In genomic region chr18:53457068-53457467, GRCh38 we compare ENCODE assay signal across 22 cellular contexts.
DNase-seq lines count a peak whose midpoint lies in the region; ATAC-seq and TF ChIP-seq lines count a peak whose summit lies in the region.
"Had no signal": no experiment of that assay in that cellular context is flagged by ENCODE, and none has a peak within 500 bp of the region (broad histone marks: within the 10 kb centered on the region; RNA-seq: fewer than 3 reads in every experiment).

No MANE protein-coding gene starts in this region.

- peaks cover 3% of the 10 kb centered on the region for H3K36me3 ChIP-seq in A673 (ENCODE audit: insufficient read depth, low read length, poor library complexity, severe bottlenecking)
- H3K36me3 ChIP-seq in upper lobe of left lung: no peaks in the 10 kb centered on the region
- H3K36me3 ChIP-seq: colonic mucosa, pancreas, sigmoid colon, tibial artery had no signal

- DNase-seq in A673 (ENCODE audit: low spot score) (peak; percentile 51), H4 (ENCODE audit: low spot score) (peak; percentile 21), astrocyte of the hippocampus (ENCODE audit: low read depth, low spot score) (peak; percentile 81), left kidney (ENCODE audit: low read depth, low spot score) (peak; percentile 3), SHP77 (lab: John Stamatoyannopoulos, UW) (no peak), upper lobe of left lung (no peak)
- DNase-seq in activated T-helper 2 cell treated with anti-CD3 and anti-CD28 coated beads, Interferon-gamma antibody, Interleukin-2, Interleukin-4, amounts not matched to agents 10 μg/mL and 5 μg/mL and 100 μg/mL, durations not matched to agents 14 hours and 24 hours and 36 hours (ENCODE audit: low spot score): no peak
- DNase-seq: activated T-cell treated with anti-CD3 and anti-CD28 coated beads, Interleukin-2, amount 50 U/mL, for 72 hours; CD4-positive, alpha-beta T cell; colonic mucosa; DMS53; islet precursor cell; mesendoderm; naive thymus-derived CD8-positive, alpha-beta T cell; NCI-H1436 treated with DMSO at 0.1 percent for 48 hours; pancreas; RPMI8226; sigmoid colon; tibial artery had no signal

- intact Hi-C loops in A673 (cut with micrococcal nuclease; ENCODE audit: unreplicated experiment): loop anchor here (2.0 kb wide), 1 partner anchor 20 kb away; no protein-coding TSS in a partner anchor
- intact Hi-C loops in activated T-helper 2 cell treated with anti-CD3 and anti-CD28 coated beads, Interferon-gamma antibody, Interleukin-2, Interleukin-4, amounts not matched to agents 10 μg/mL and 5 μg/mL and 100 μg/mL, durations not matched to agents 14 hours and 24 hours and 36 hours (cut with micrococcal nuclease): no loop called here

- no peak for ATAC-seq in GM19452 (IDR thresholded peaks at IDR 0.05; ENCODE audit: unreplicated experiment)
- ATAC-seq in upper lobe of left lung (ENCODE audit: low FRiP score in 2 of 2): no peak
- ATAC-seq: activated T-cell treated with anti-CD3 and anti-CD28 coated beads, Interleukin-2, amount 50 U/mL, for 72 hours; naive thymus-derived CD8-positive, alpha-beta T cell; pancreas had no signal

- no peaks in the 10 kb centered on the region for H3K4me1 Mint-ChIP-seq in activated T-helper 2 cell treated with anti-CD3 and anti-CD28 coated beads, Interferon-gamma antibody, Interleukin-2, Interleukin-4, amounts not matched to agents 10 μg/mL and 5 μg/mL and 100 μg/mL, durations not matched to agents 14 hours and 24 hours and 36 hours (ENCODE audit: low read depth)
- H3K4me1 Mint-ChIP-seq: activated naive CD4-positive, alpha-beta T cell treated with anti-CD3 and anti-CD28 coated beads, Interleukin-2, amount 50 U/mL, for 24 hours; IgD-negative memory B cell; naive thymus-derived CD8-positive, alpha-beta T cell had no signal

- no peak for TF ChIP-seq POLR2A in upper lobe of left lung (IDR thresholded peaks at IDR 0.05)

- H3K4me1 ChIP-seq in A673 (ENCODE audit: insufficient read depth, low read length, poor library complexity, severe bottlenecking): peaks cover 36% of the 10 kb centered on the region
- peaks cover 0 to 3% (median 0%) of the 10 kb centered on the region in 4 donors for H3K4me1 ChIP-seq in upper lobe of left lung
- H3K4me1 ChIP-seq: colonic mucosa, pancreas had no signal

- H3K4me3 Mint-ChIP-seq in activated T-helper 2 cell treated with anti-CD3 and anti-CD28 coated beads, Interferon-gamma antibody, Interleukin-2, Interleukin-4, amounts not matched to agents 10 μg/mL and 5 μg/mL and 100 μg/mL, durations not matched to agents 14 hours and 24 hours and 36 hours (ENCODE audit: low read depth): no peak overlapping the region
- H3K4me3 Mint-ChIP-seq: activated naive CD4-positive, alpha-beta T cell treated with anti-CD3 and anti-CD28 coated beads, Interleukin-2, amount 50 U/mL, for 24 hours; activated T-cell treated with anti-CD3 and anti-CD28 coated beads, Interleukin-2, amount 50 U/mL, for 72 hours; CD4-positive, alpha-beta T cell; IgD-negative memory B cell; naive thymus-derived CD8-positive, alpha-beta T cell had no signal

- no peak overlapping the region for H3K4me3 ChIP-seq in A673 (ENCODE audit: low read depth, low read length, poor library complexity, severe bottlenecking)
- H3K4me3 ChIP-seq in upper lobe of left lung: no peak overlapping the region
- H3K4me3 ChIP-seq: colonic mucosa, pancreas, sigmoid colon, tibial artery had no signal

- H3K27ac ChIP-seq in A673 (ENCODE audit: low read depth, low read length, poor library complexity, severe bottlenecking) (no peak overlapping the region), upper lobe of left lung (no peak overlapping the region)
- H3K27ac ChIP-seq: colonic mucosa, pancreas, sigmoid colon, tibial artery had no signal

- no peaks in the 10 kb centered on the region for H3K9me3 ChIP-seq in A673 (ENCODE audit: low read depth, low read length, poor library complexity, severe bottlenecking)
- peaks cover 0 to 1% (median 0%) of the 10 kb centered on the region in 4 donors for H3K9me3 ChIP-seq in upper lobe of left lung
- H3K9me3 ChIP-seq: colonic mucosa, pancreas, sigmoid colon, tibial artery had no signal

- H3K27me3 ChIP-seq in A673 (replicated peaks; ENCODE audit: insufficient read depth, low read depth, low read length, poor library complexity): no peaks in the 10 kb centered on the region
- H3K27me3 ChIP-seq in upper lobe of left lung: no peaks in the 10 kb centered on the region
- H3K27me3 ChIP-seq: colonic mucosa, pancreas, sigmoid colon, tibial artery had no signal

- CTCF ChIA-PET in A673 (lab: Charles Lee): no interaction called here

- 23 to 43% methylated on average over 1 of the region's 1 CpG for WGBS in upper lobe of left lung, 2 donors

- H3K9me3 Mint-ChIP-seq in activated T-helper 2 cell treated with anti-CD3 and anti-CD28 coated beads, Interferon-gamma antibody, Interleukin-2, Interleukin-4, amounts not matched to agents 10 μg/mL and 5 μg/mL and 100 μg/mL, durations not matched to agents 14 hours and 24 hours and 36 hours: no peaks in the 10 kb centered on the region
- H3K9me3 Mint-ChIP-seq: activated naive CD4-positive, alpha-beta T cell treated with anti-CD3 and anti-CD28 coated beads, Interleukin-2, amount 50 U/mL, for 24 hours; CD4-positive, alpha-beta T cell had no signal

- POLR2A ChIA-PET in A673 (lab: Charles Lee; ENCODE audit: low non-redundant PET): no interaction called here

- no peaks in the 10 kb centered on the region for H3K27me3 Mint-ChIP-seq in activated T-helper 2 cell treated with anti-CD3 and anti-CD28 coated beads, Interferon-gamma antibody, Interleukin-2, Interleukin-4, amounts not matched to agents 10 μg/mL and 5 μg/mL and 100 μg/mL, durations not matched to agents 14 hours and 24 hours and 36 hours (ENCODE audit: low read depth)
- H3K27me3 Mint-ChIP-seq: activated naive CD4-positive, alpha-beta T cell treated with anti-CD3 and anti-CD28 coated beads, Interleukin-2, amount 50 U/mL, for 24 hours; CD4-positive, alpha-beta T cell; IgD-negative memory B cell; naive thymus-derived CD8-positive, alpha-beta T cell had no signal

- no peak for TF ChIP-seq EP300 in upper lobe of left lung (IDR thresholded peaks at IDR 0.05)

- TF ChIP-seq CTCF in A673 (conservative IDR thresholded peaks at IDR 0.05; ENCODE audit: low read depth, low read length) (no peak), upper lobe of left lung (IDR thresholded peaks at IDR 0.05) (no peak)

- BruUV-seq in A673 (replicated peaks; lab: Mats Ljungman, UMichigan): no TSS peak

- H3K36me3 Mint-ChIP-seq in activated T-helper 2 cell treated with anti-CD3 and anti-CD28 coated beads, Interferon-gamma antibody, Interleukin-2, Interleukin-4, amounts not matched to agents 10 μg/mL and 5 μg/mL and 100 μg/mL, durations not matched to agents 14 hours and 24 hours and 36 hours (ENCODE audit: low read depth): no peaks in the 10 kb centered on the region
- H3K36me3 Mint-ChIP-seq: activated naive CD4-positive, alpha-beta T cell treated with anti-CD3 and anti-CD28 coated beads, Interleukin-2, amount 50 U/mL, for 24 hours; IgD-negative memory B cell; naive thymus-derived CD8-positive, alpha-beta T cell had no signal

- H3K27ac Mint-ChIP-seq in activated T-helper 2 cell treated with anti-CD3 and anti-CD28 coated beads, Interferon-gamma antibody, Interleukin-2, Interleukin-4, amounts not matched to agents 10 μg/mL and 5 μg/mL and 100 μg/mL, durations not matched to agents 14 hours and 24 hours and 36 hours: no peak overlapping the region
- H3K27ac Mint-ChIP-seq: activated naive CD4-positive, alpha-beta T cell treated with anti-CD3 and anti-CD28 coated beads, Interleukin-2, amount 50 U/mL, for 24 hours; activated T-cell treated with anti-CD3 and anti-CD28 coated beads, Interleukin-2, amount 50 U/mL, for 72 hours; CD4-positive, alpha-beta T cell; IgD-negative memory B cell; naive thymus-derived CD8-positive, alpha-beta T cell had no signal

Comparison
In these comparisons a context has a peak if more than half of its experiments do, and no peak if none do; other contexts are left out.
1. DNase-seq: peak in A673 (single experiment), H4 (single experiment), astrocyte of the hippocampus (single experiment) and left kidney (single experiment); none in SHP77 (0 of 2), upper lobe of left lung (0 of 2) and activated T-helper 2 cell treated with anti-CD3 and anti-CD28 coated beads, Interferon-gamma antibody, Interleukin-2, Interleukin-4, amounts not matched to agents 10 μg/mL and 5 μg/mL and 100 μg/mL, durations not matched to agents 14 hours and 24 hours and 36 hours (single experiment).